Comparison of ENCODE assay signal across 1 cellular context in the genomic region with DNA sequence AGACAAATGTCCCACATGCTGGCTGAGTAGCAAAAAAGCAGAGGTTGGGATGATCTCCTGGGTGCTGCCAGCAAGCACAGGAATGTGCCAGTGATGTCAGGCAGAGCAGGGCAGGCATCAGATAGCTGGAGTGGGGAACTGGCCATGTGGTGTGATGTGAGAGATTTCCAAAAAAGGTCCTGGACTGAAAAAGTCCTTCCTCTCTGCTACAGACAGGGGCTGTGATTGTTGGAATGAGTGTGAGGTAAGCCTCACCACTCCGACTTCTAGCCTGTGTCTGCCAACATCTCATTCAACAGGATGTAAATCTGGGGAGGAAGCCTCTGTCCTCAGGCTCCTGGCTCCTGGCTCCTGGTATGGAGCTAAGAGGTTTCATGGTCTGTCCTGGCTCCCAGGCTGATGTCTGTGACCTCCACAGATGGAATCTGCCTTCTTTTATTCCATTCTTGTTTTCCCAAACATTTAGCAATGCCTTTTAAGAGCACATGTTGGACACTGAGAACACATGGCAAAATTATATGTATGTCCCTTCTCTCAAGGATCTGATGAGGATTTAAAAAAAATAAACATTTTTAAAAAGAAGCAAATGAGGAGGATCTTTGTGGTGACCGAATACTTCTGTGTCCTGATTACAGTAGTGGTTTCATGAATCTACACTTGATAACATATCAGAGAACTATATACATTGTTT.
TF ChIP-seq lines count a peak whose summit lies in the region.

No MANE protein-coding gene starts in this region.

TF ChIP-seq in SK-N-SH, 30 proteins besides CTCF, POLR2A, EP300 and RAD21 (continued from another document):
- TF ChIP-seq FOXJ3 (CRISPR knock-in tag; IDR thresholded peaks at IDR 0.05) (no peak), RFX5 (IDR thresholded peaks at IDR 0.05; ENCODE audit: low read length) (no peak), YY1 (IDR thresholded peaks at IDR 0.05; ENCODE audit: low read depth) (no peak), TEAD4 (IDR thresholded peaks at IDR 0.05; ENCODE audit: borderline replicate concordance, insufficient read depth) (no peak), PBX3 (IDR thresholded peaks at IDR 0.05) (peak; percentile 35; the same call in 1 of the 2 replicates), JUND (IDR thresholded peaks at IDR 0.05) (no peak), REST (IDR thresholded peaks at IDR 0.05; ENCODE audit: low read depth, low read length) (no peak), RXRA (IDR thresholded peaks at IDR 0.05; ENCODE audit: borderline replicate concordance, low read depth) (no peak), SIN3A (IDR thresholded peaks at IDR 0.05; ENCODE audit: borderline replicate concordance, low read depth, low read length) (no peak)
